Comparison of ENCODE assay signal across 11 cellular contexts in genomic region chr4:128660361-128660964, GRCh38.
A peak's percentile ranks its signal among the peaks of the same experiment; 100 is the strongest.
DNase-seq lines count a peak whose midpoint lies in the region; ATAC-seq lines count a peak whose summit lies in the region.
"Had no signal": no experiment of that assay in that cellular context is flagged by ENCODE, and none has a peak within 500 bp of the region (broad histone marks: within the 10 kb centered on the region; RNA-seq: fewer than 3 reads in every experiment).

No MANE protein-coding gene starts in this region.

- no peak for ATAC-seq in HG03159 (IDR thresholded peaks at IDR 0.05; ENCODE audit: unreplicated experiment)

- peak overlapping the region; percentile 32 for H3K27ac ChIP-seq in cingulate gyrus (ENCODE audit: low read depth, low read length)

- intact Hi-C loops in activated T-helper 2 cell treated with anti-CD3 and anti-CD28 coated beads, Interferon-gamma antibody, Interleukin-2, Interleukin-4, amounts not matched to agents 10 μg/mL and 5 μg/mL and 100 μg/mL, durations not matched to agents 14 hours and 24 hours and 36 hours (cut with micrococcal nuclease): no loop called here

- no peaks in the 10 kb centered on the region for H3K4me1 Mint-ChIP-seq in activated T-helper 2 cell treated with anti-CD3 and anti-CD28 coated beads, Interferon-gamma antibody, Interleukin-2, Interleukin-4, amounts not matched to agents 10 μg/mL and 5 μg/mL and 100 μg/mL, durations not matched to agents 14 hours and 24 hours and 36 hours (ENCODE audit: low read depth)

- no peaks in the 10 kb centered on the region for H3K36me3 Mint-ChIP-seq in activated T-helper 2 cell treated with anti-CD3 and anti-CD28 coated beads, Interferon-gamma antibody, Interleukin-2, Interleukin-4, amounts not matched to agents 10 μg/mL and 5 μg/mL and 100 μg/mL, durations not matched to agents 14 hours and 24 hours and 36 hours (ENCODE audit: low read depth)

- no peaks in the 10 kb centered on the region for H3K9me3 Mint-ChIP-seq in activated T-helper 2 cell treated with anti-CD3 and anti-CD28 coated beads, Interferon-gamma antibody, Interleukin-2, Interleukin-4, amounts not matched to agents 10 μg/mL and 5 μg/mL and 100 μg/mL, durations not matched to agents 14 hours and 24 hours and 36 hours
- H3K9me3 Mint-ChIP-seq: dendritic cell treated with granulocyte-macrophage colony-stimulating factor and Interleukin-4, amounts not matched to agents 40 ng/mL and 50 ng/mL, for 4 days had no signal

- no peak overlapping the region for H3K27ac Mint-ChIP-seq in activated T-helper 2 cell treated with anti-CD3 and anti-CD28 coated beads, Interferon-gamma antibody, Interleukin-2, Interleukin-4, amounts not matched to agents 10 μg/mL and 5 μg/mL and 100 μg/mL, durations not matched to agents 14 hours and 24 hours and 36 hours
- H3K27ac Mint-ChIP-seq: dendritic cell treated with granulocyte-macrophage colony-stimulating factor and Interleukin-4, amounts not matched to agents 40 ng/mL and 50 ng/mL, for 4 days had no signal

- DNase-seq in GM03348 (ENCODE audit: low spot score) (peak; percentile 52), left kidney (ENCODE audit: low read depth, low spot score) (peak; percentile 5), stromal cell of bone marrow (ENCODE audit: low read depth) (peak; percentile 31), Kasumi-1 (lab: John Stamatoyannopoulos, UW) (no peak)
- DNase-seq in activated effector memory CD4-positive, alpha-beta T cell treated with Interleukin-2 at 50 U/mL for 16 hours: no peak
- no peak for DNase-seq in activated T-helper 2 cell treated with anti-CD3 and anti-CD28 coated beads, Interferon-gamma antibody, Interleukin-2, Interleukin-4, amounts not matched to agents 10 μg/mL and 5 μg/mL and 100 μg/mL, durations not matched to agents 14 hours and 24 hours and 36 hours (ENCODE audit: low spot score)
- DNase-seq: activated T-cell treated with anti-CD3 and anti-CD28 coated beads, Interleukin-2, amount 50 U/mL, for 48 hours; NCI-H1694 treated with DMSO at 0.1 percent for 48 hours had no signal

- no peak overlapping the region for H3K4me3 Mint-ChIP-seq in activated T-helper 2 cell treated with anti-CD3 and anti-CD28 coated beads, Interferon-gamma antibody, Interleukin-2, Interleukin-4, amounts not matched to agents 10 μg/mL and 5 μg/mL and 100 μg/mL, durations not matched to agents 14 hours and 24 hours and 36 hours (ENCODE audit: low read depth)
- H3K4me3 Mint-ChIP-seq: dendritic cell treated with granulocyte-macrophage colony-stimulating factor and Interleukin-4, amounts not matched to agents 40 ng/mL and 50 ng/mL, for 4 days had no signal

- H3K27me3 Mint-ChIP-seq in activated T-helper 2 cell treated with anti-CD3 and anti-CD28 coated beads, Interferon-gamma antibody, Interleukin-2, Interleukin-4, amounts not matched to agents 10 μg/mL and 5 μg/mL and 100 μg/mL, durations not matched to agents 14 hours and 24 hours and 36 hours (ENCODE audit: low read depth): peaks cover 2% of the 10 kb centered on the region
- H3K27me3 Mint-ChIP-seq: dendritic cell treated with granulocyte-macrophage colony-stimulating factor and Interleukin-4, amounts not matched to agents 40 ng/mL and 50 ng/mL, for 4 days had no signal

Comparison
In these comparisons a context has a peak if more than half of its experiments do, and no peak if none do; other contexts are left out.
1. DNase-seq: peak in GM03348 (single experiment), left kidney (single experiment) and stromal cell of bone marrow (single experiment); none in activated effector memory CD4-positive, alpha-beta T cell treated with Interleukin-2 at 50 U/mL for 16 hours (single experiment), Kasumi-1 (0 of 2) and activated T-helper 2 cell treated with anti-CD3 and anti-CD28 coated beads, Interferon-gamma antibody, Interleukin-2, Interleukin-4, amounts not matched to agents 10 μg/mL and 5 μg/mL and 100 μg/mL, durations not matched to agents 14 hours and 24 hours and 36 hours (single experiment).